1 cellular context compared by ENCODE assay signal in the genomic region with DNA sequence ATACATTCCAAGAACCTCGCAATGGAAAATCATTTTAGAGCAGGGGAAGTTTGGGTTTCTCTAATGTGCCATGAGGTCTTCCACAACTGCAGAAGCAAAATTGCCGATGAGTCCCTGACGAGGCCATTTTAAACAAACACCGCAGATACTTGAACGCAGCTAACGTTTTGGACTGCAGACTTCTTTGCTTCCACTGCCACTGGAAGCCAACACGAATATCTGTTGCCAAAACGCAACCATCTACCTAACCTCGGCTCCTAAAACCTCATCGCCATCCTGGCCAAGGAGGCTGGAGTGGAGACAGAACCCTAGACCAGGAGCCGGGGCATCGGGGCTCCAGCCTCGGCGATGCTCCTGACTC.
TF ChIP-seq lines count a peak whose summit lies in the region.

No MANE protein-coding gene starts in this region.

TF ChIP-seq in SK-N-SH, 30 proteins besides CTCF, POLR2A, EP300 and RAD21 (continued from another document):
- TF ChIP-seq ZBTB33 (IDR thresholded peaks at IDR 0.05; ENCODE audit: borderline replicate concordance, low read depth) (no peak), RCOR1 (IDR thresholded peaks at IDR 0.05; ENCODE audit: low read length) (no peak), TCF12 (IDR thresholded peaks at IDR 0.05) (no peak), NFIC (IDR thresholded peaks at IDR 0.05; ENCODE audit: borderline replicate concordance) (no peak), TAF1 (IDR thresholded peaks at IDR 0.05; ENCODE audit: borderline replicate concordance, low read depth, low read length) (no peak), CHD2 (IDR thresholded peaks at IDR 0.05; ENCODE audit: low read length, partially characterized antibody) (no peak), FOSL2 (IDR thresholded peaks at IDR 0.05; ENCODE audit: borderline replicate concordance, low read depth) (no peak), MXI1 (IDR thresholded peaks at IDR 0.05; ENCODE audit: low read depth, low read length) (no peak), YY1 (IDR thresholded peaks at IDR 0.05; ENCODE audit: low read depth) (no peak), IRF3 (IDR thresholded peaks at IDR 0.05; ENCODE audit: low read depth, low read length) (no peak), GATA2 (CRISPR knock-in tag; IDR thresholded peaks at IDR 0.05) (no peak)
- TF ChIP-seq, protein P1, sequence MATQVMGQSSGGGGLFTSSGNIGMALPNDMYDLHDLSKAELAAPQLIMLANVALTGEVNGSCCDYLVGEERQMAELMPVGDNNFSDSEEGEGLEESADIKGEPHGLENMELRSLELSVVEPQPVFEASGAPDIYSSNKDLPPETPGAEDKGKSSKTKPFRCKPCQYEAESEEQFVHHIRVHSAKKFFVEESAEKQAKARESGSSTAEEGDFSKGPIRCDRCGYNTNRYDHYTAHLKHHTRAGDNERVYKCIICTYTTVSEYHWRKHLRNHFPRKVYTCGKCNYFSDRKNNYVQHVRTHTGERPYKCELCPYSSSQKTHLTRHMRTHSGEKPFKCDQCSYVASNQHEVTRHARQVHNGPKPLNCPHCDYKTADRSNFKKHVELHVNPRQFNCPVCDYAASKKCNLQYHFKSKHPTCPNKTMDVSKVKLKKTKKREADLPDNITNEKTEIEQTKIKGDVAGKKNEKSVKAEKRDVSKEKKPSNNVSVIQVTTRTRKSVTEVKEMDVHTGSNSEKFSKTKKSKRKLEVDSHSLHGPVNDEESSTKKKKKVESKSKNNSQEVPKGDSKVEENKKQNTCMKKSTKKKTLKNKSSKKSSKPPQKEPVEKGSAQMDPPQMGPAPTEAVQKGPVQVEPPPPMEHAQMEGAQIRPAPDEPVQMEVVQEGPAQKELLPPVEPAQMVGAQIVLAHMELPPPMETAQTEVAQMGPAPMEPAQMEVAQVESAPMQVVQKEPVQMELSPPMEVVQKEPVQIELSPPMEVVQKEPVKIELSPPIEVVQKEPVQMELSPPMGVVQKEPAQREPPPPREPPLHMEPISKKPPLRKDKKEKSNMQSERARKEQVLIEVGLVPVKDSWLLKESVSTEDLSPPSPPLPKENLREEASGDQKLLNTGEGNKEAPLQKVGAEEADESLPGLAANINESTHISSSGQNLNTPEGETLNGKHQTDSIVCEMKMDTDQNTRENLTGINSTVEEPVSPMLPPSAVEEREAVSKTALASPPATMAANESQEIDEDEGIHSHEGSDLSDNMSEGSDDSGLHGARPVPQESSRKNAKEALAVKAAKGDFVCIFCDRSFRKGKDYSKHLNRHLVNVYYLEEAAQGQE (IDR thresholded peaks at IDR 0.05; ENCODE audit: low read depth, low read length), result no peak
